In genomic region chr14:33932526-33933292, GRCh38 we compare ENCODE assay signal across 13 cellular contexts. TPM values are rescaled to one million over a fixed set of nuclear protein-coding genes. Genes with fewer than 3 reads are reported as not detected.
DNase-seq lines count a peak whose midpoint lies in the region; ATAC-seq and TF ChIP-seq lines count a peak whose summit lies in the region.
"Had no signal": no experiment of that assay in that cellular context is flagged by ENCODE, and none has a peak within 500 bp of the region (broad histone marks: within the 10 kb centered on the region; RNA-seq: fewer than 3 reads in every experiment).

No MANE protein-coding gene starts in this region.

- no TSS peak for BruUV-seq in OCI-LY7 (replicated peaks; lab: Mats Ljungman, UMichigan)

- H3K27me3 ChIP-seq in MG63, result no peaks in the 10 kb centered on the region

- TF ChIP-seq CTCF in VCaP (conservative IDR thresholded peaks at IDR 0.05) (no peak), OCI-LY7 (conservative IDR thresholded peaks at IDR 0.05; ENCODE audit: low read length) (no peak)

- peak; percentile 54 for DNase-seq in D341Med (ENCODE audit: low spot score)
- peak; percentile 32 for DNase-seq in MG63
- peak; percentile 19 for DNase-seq in iris pigment epithelial cell (ENCODE audit: low read depth)
- no peak for DNase-seq in mucosa of gallbladder (ENCODE audit: low spot score)
- DNase-seq in OCI-LY7 (ENCODE audit: low spot score), result no peak
- no peak for DNase-seq in superior temporal gyrus (ENCODE audit: extremely low spot score)
- DNase-seq: activated T-cell treated with anti-CD3 and anti-CD28 coated beads, Interleukin-2, amount 50 U/mL, for 4 hours; foreskin fibroblast; immature natural killer cell; NK-92 treated with Interleukin-12 subunit alpha and Interleukin-12 subunit beta, amount 100 ng/mL, for 24 hours; retina had no signal

- H3K9me3 ChIP-seq in MG63, result no peaks in the 10 kb centered on the region
- no peaks in the 10 kb centered on the region for H3K9me3 ChIP-seq in OCI-LY7 (ENCODE audit: low read length)

- H3K79me2 ChIP-seq in OCI-LY7 (ENCODE audit: insufficient read depth, low read depth, low read length), result no peaks in the 10 kb centered on the region

- H3K36me3 ChIP-seq in MG63, result no peaks in the 10 kb centered on the region
- H3K36me3 ChIP-seq in OCI-LY7 (ENCODE audit: insufficient read depth, low read length), result no peaks in the 10 kb centered on the region

- H3K4me2 ChIP-seq in OCI-LY7 (ENCODE audit: low read length), result no peak overlapping the region

- H3K27ac ChIP-seq in VCaP (peak overlapping the region; percentile 55), OCI-LY7 (ENCODE audit: low read depth, low read length, poor library complexity, severe bottlenecking) (no peak overlapping the region)

- ATAC-seq in HG03520 (IDR thresholded peaks at IDR 0.05; ENCODE audit: unreplicated experiment), result no peak
- ATAC-seq: activated T-cell treated with anti-CD3 and anti-CD28 coated beads, Interleukin-2, amount 50 U/mL, for 4 hours had no signal

- H3K4me1 ChIP-seq in OCI-LY7 (ENCODE audit: insufficient read depth, low read length, poor library complexity, severe bottlenecking), result no peaks in the 10 kb centered on the region

- POLR2A ChIA-PET in OCI-LY7 (lab: Charles Lee), result interaction anchor here (0.7 kb wide), 2 partner anchors 42 to 78 kb away, joined by 3 to 4 read pairs; no protein-coding TSS in a partner anchor

- intact Hi-C loops in OCI-LY7 (cut with micrococcal nuclease; ENCODE audit: unreplicated experiment), result no loop called here

- no peak overlapping the region for H2AFZ ChIP-seq in OCI-LY7 (ENCODE audit: low read length)

- H3K4me3 ChIP-seq in MG63, result no peak overlapping the region
- H3K4me3 ChIP-seq in OCI-LY7 (ENCODE audit: low read depth, low read length, poor library complexity, severe bottlenecking), result no peak overlapping the region

- H4K20me1 ChIP-seq in OCI-LY7 (ENCODE audit: insufficient read depth, low read length), result no peaks in the 10 kb centered on the region

- H3K9me2 ChIP-seq in OCI-LY7 (ENCODE audit: insufficient read depth, low read length), result no peaks in the 10 kb centered on the region

- CTCF ChIA-PET in OCI-LY7 (lab: Charles Lee; ENCODE audit: unreplicated experiment), result interaction anchor here (0.6 kb wide), 1 partner anchor 114 kb away, joined by 3 read pairs; no protein-coding TSS in a partner anchor

RNA-seq across cellular contexts. Expression of gene EGLN3, which starts 18.2 kb away (rescaled TPM):
- 4.5 and 9.3 TPM in 2 replicates for total RNA-seq in MG63 (2014; rRNA removed; shearing (Covaris generic); ENCODE audit: low replicate concordance)
- 51.5 TPM for total RNA-seq in mucosa of gallbladder
- total RNA-seq in OCI-LY7 (2014; rRNA removed; shearing (Covaris generic)), result not detected in 2 replicates
- total RNA-seq in OCI-LY7 (2022), result not detected in 2 replicates

Comparison
In these comparisons a context has a peak if more than half of its experiments do, and no peak if none do; other contexts are left out.
1. DNase-seq: peak in D341Med (single experiment), MG63 (single experiment) and iris pigment epithelial cell (single experiment); none in mucosa of gallbladder (single experiment), OCI-LY7 (single experiment) and superior temporal gyrus (single experiment).